8 cellular contexts compared by ENCODE assay signal in the genomic region with DNA sequence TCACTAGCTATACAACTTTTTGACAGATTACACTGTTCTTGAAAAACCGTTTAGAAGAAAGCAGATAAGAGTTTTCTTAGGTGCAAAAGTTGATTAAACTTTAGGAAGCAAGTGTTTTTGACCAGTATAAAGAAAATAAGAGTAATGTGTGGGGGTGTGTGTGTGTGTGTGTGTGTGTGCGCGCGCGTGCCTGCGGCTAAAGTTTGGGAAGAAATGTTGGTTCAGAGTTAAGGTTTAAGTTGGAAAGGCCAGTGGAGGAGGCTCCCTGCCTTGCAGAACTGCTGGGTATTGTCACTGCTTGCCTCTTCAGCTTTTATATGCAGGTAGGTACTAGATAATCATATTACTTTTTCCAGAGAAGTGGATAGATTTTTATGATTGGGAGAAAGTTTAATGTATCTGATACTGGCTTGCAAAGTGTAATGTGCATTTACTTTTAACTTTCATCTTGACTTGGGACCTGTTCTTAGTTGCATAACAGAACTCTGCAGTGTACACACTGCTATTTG. TPM values are rescaled to one million over a fixed set of nuclear protein-coding genes. Genes with fewer than 3 reads are reported as not detected.
DNase-seq lines count a peak whose midpoint lies in the region; ATAC-seq, FAIRE-seq and TF ChIP-seq lines count a peak whose summit lies in the region.

No MANE protein-coding gene starts in this region.

- no peak for ATAC-seq in GM18909 (IDR thresholded peaks at IDR 0.05; ENCODE audit: poor library complexity, unreplicated experiment)

- FAIRE-seq in H54 (lab: Jason Lieb, UNC) = no peak

- POLR2A ChIA-PET in HEK293 (lab: Yijun Ruan, JAX) = interaction anchor here (0.7 to 3.5 kb wide), 5 partner anchors 17 to 227 kb away, joined by 3 to 18 read pairs (median 3); no protein-coding TSS in a partner anchor

- intact Hi-C loops in spleen (cut with DNase I; ENCODE audit: low total_unique reads) = no loop called here

- no peak overlapping the region for H3K27ac ChIP-seq in HEK293 (ENCODE audit: extremely low read depth, low read depth, low read length)
- peak overlapping the region in 6 of 8 donors; percentile 95 to 99 (median 98) for H3K27ac ChIP-seq in spleen

- H3K36me3 ChIP-seq in HEK293 (ENCODE audit: control insufficient read depth in 2 of 2, insufficient read depth in 1 of 2, low read length in 2 of 2) (no peaks in the 10 kb centered on the region), spleen (peaks cover 0 to 13% (median 0%) of the 10 kb centered on the region in 6 donors)

- WGBS in spleen, 5 donors = 2 to 32% (median 9%) methylated on average over 6 of the region's 6 CpGs

- TF ChIP-seq POLR2A in spleen (IDR thresholded peaks at IDR 0.05) = no peak
- no peak for TF ChIP-seq POLR2A in H54 (IDR thresholded peaks at IDR 0.05; ENCODE audit: low read depth, low read length)

- no peaks in the 10 kb centered on the region for H3K27me3 ChIP-seq in spleen (replicated peaks in 1 of 7)

- H3K4me1 ChIP-seq in HEK293 (ENCODE audit: control insufficient read depth, insufficient read depth, low read length) (peaks cover 3% of the 10 kb centered on the region; the same call in 1 of the 2 replicates), spleen (peaks cover 26 to 71% (median 60%) of the 10 kb centered on the region in 6 donors)

- H3K9me3 ChIP-seq in HEK293 (ENCODE audit: control insufficient read depth, insufficient read depth, low read depth, low read length) (no peaks in the 10 kb centered on the region), spleen (peaks cover 0 to 15% (median 10%) of the 10 kb centered on the region in 8 donors)

- CTCF ChIA-PET in HEK293 (lab: Yijun Ruan, JAX) = interaction anchor here (0.6 to 3.0 kb wide), 2 partner anchors 20 to 35 kb away, joined by 3 to 11 read pairs; no protein-coding TSS in a partner anchor

- peak overlapping the region; percentile 89 for H3K4me3 ChIP-seq in HEK293 (ENCODE audit: low read depth, low read length)
- peak overlapping the region; percentile 94 for H3K4me3 ChIP-seq in fibroblast of villous mesenchyme (ENCODE audit: low read depth, low read length)
- peak overlapping the region; percentile 73 to 99 (median 93) for H3K4me3 ChIP-seq in spleen

- DNase-seq in UCSD-AML1 (lab: John Stamatoyannopoulos, UW; ENCODE audit: unreplicated experiment) (peak; percentile 13), fibroblast of villous mesenchyme (ENCODE audit: low read depth) (peak; percentile 33), spleen (no peak), NCI-H1105 treated with DMSO at 0.1 percent for 48 hours (lab: John Stamatoyannopoulos, UW) (no peak), H54 (ENCODE audit: insufficient read length, low spot score) (no peak), ACHN (no peak)

- in situ Hi-C loops in ACHN (cut with HindIII; ENCODE audit: low pct_ligation_motif_present, low pct_unique_long_range_greater_than_20kb, low sequenced_read_pairs) = no loop called here

- TF ChIP-seq CTCF in HEK293 (tag by site-specific recombination; IDR thresholded peaks at IDR 0.05) (no peak), fibroblast of villous mesenchyme (IDR thresholded peaks at IDR 0.05; ENCODE audit: insufficient read depth, low read depth, low read length) (no peak), spleen (IDR thresholded peaks at IDR 0.05 in 8 of 11, conservative IDR thresholded peaks at IDR 0.05 in 3 of 11) (no peak)

TF ChIP-seq in HEK293, 187 proteins besides CTCF, POLR2A, EP300 and RAD21:
- TF ChIP-seq, protein P1, sequence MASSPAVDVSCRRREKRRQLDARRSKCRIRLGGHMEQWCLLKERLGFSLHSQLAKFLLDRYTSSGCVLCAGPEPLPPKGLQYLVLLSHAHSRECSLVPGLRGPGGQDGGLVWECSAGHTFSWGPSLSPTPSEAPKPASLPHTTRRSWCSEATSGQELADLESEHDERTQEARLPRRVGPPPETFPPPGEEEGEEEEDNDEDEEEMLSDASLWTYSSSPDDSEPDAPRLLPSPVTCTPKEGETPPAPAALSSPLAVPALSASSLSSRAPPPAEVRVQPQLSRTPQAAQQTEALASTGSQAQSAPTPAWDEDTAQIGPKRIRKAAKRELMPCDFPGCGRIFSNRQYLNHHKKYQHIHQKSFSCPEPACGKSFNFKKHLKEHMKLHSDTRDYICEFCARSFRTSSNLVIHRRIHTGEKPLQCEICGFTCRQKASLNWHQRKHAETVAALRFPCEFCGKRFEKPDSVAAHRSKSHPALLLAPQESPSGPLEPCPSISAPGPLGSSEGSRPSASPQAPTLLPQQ (tag by site-specific recombination; IDR thresholded peaks at IDR 0.05) = peak; percentile 16; the same call in 1 of the 2 replicates
- TF ChIP-seq ZNF521 (tag by site-specific recombination; IDR thresholded peaks at IDR 0.05) (no peak), YY2 (tag by site-specific recombination; IDR thresholded peaks at IDR 0.05) (no peak), EGR2 (tag by site-specific recombination; IDR thresholded peaks at IDR 0.05; ENCODE audit: low read depth) (peak; percentile 43; the same call in 1 of the 2 replicates), PRDM1 (tag by site-specific recombination; IDR thresholded peaks at IDR 0.05) (peak; percentile 95)
- TF ChIP-seq, protein P2, sequence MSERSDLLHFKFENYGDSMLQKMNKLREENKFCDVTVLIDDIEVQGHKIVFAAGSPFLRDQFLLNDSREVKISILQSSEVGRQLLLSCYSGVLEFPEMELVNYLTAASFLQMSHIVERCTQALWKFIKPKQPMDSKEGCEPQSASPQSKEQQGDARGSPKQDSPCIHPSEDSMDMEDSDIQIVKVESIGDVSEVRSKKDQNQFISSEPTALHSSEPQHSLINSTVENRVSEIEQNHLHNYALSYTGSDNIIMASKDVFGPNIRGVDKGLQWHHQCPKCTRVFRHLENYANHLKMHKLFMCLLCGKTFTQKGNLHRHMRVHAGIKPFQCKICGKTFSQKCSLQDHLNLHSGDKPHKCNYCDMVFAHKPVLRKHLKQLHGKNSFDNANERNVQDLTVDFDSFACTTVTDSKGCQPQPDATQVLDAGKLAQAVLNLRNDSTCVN (tag by site-specific recombination; optimal IDR thresholded peaks at IDR 0.05) = peak; percentile 26
- TF ChIP-seq, protein P3, sequence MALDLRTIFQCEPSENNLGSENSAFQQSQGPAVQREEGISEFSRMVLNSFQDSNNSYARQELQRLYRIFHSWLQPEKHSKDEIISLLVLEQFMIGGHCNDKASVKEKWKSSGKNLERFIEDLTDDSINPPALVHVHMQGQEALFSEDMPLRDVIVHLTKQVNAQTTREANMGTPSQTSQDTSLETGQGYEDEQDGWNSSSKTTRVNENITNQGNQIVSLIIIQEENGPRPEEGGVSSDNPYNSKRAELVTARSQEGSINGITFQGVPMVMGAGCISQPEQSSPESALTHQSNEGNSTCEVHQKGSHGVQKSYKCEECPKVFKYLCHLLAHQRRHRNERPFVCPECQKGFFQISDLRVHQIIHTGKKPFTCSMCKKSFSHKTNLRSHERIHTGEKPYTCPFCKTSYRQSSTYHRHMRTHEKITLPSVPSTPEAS (tag by site-specific recombination; IDR thresholded peaks at IDR 0.05) = peak; percentile 49
TF ChIP-seq in HEK293: peak in this region for 5.

RNA-seq across cellular contexts. Expression of a gene that starts 2.0 kb away (rescaled TPM):
- total RNA-seq in fibroblast of villous mesenchyme (34.5 and 73.8 TPM in 2 replicates), spleen (100 to 1,000 TPM in 5 of 7 donors, 10 to 100 TPM in 2; 72.7 to 200 (median 123) TPM)
- 10 to 100 TPM in 1 of 3 donors, 1 to 10 TPM in 2; 4.9 to 15.1 (median 7.6) TPM for polyA plus RNA-seq in spleen

Comparison
In these comparisons a context has a peak if more than half of its experiments do, and no peak if none do; other contexts are left out.
1. DNase-seq: peak in UCSD-AML1 (single experiment) and fibroblast of villous mesenchyme (single experiment); none in spleen (single experiment), NCI-H1105 treated with DMSO at 0.1 percent for 48 hours (single experiment), H54 (single experiment) and ACHN (single experiment).
2. Peak in every context shown above with its lines, with median percentiles within 50 percentile points of each other: H3K4me3 ChIP-seq.